ENCODE assay signal across 23 cellular contexts in genomic region chr16:82808036-82808435, GRCh38.
"Had no signal": no experiment of that assay in that cellular context is flagged by ENCODE, and none has a peak within 500 bp of the region (broad histone marks: within the 10 kb centered on the region; RNA-seq: fewer than 3 reads in every experiment).

No MANE protein-coding gene starts in this region.

- H3K9me3 Mint-ChIP-seq: neural progenitor cell; stimulated activated effector memory CD8-positive, alpha-beta T cell treated with anti-CD3 and anti-CD28 coated beads, Interleukin-12 subunit alpha, Interleukin-12 subunit beta, amount 100 ng/mL, for 72 hours had no signal

- H3K27me3 ChIP-seq: foreskin keratinocyte, neural progenitor cell, ovary, sigmoid colon, tibial nerve, upper lobe of left lung had no signal

- H3K27ac ChIP-seq: epithelial cell of prostate, foreskin keratinocyte, left lung, neural progenitor cell, ovary, sigmoid colon, stomach, thoracic aorta, tibial nerve, upper lobe of left lung had no signal

- DNase-seq: caudate nucleus; cerebellar nuclear complex; cortex of kidney; effector CD4-positive, alpha-beta T cell; foreskin keratinocyte; kidney; left lung; mesendoderm; natural killer cell; ovary; right cardiac atrium; sigmoid colon; stimulated activated CD4-positive, alpha-beta T cell treated with anti-CD3 and anti-CD28 coated beads, Interleukin-2, amount 100 ng/mL, for 24 hours; stimulated activated CD4-positive, alpha-beta T cell treated with anti-CD3 and anti-CD28 coated beads, Interleukin-4, amount 100 ng/mL, for 24 hours; stimulated activated naive CD4-positive, alpha-beta T cell treated with Interleukin-2 at 50 U/mL for 16 hours; stomach; upper lobe of left lung had no signal

- H3K27ac Mint-ChIP-seq: natural killer cell; neural progenitor cell; stimulated activated effector memory CD8-positive, alpha-beta T cell treated with anti-CD3 and anti-CD28 coated beads, Interleukin-12 subunit alpha, Interleukin-12 subunit beta, amount 100 ng/mL, for 72 hours had no signal

- H3K36me3 Mint-ChIP-seq: natural killer cell; neural progenitor cell; stimulated activated effector memory CD8-positive, alpha-beta T cell treated with anti-CD3 and anti-CD28 coated beads, Interleukin-12 subunit alpha, Interleukin-12 subunit beta, amount 100 ng/mL, for 72 hours had no signal

- ATAC-seq: esophagus mucosa; foreskin keratinocyte; left lung; natural killer cell; right cardiac atrium; stimulated activated effector memory CD8-positive, alpha-beta T cell treated with anti-CD3 and anti-CD28 coated beads, Interleukin-12 subunit alpha, Interleukin-12 subunit beta, amount 100 ng/mL, for 72 hours had no signal

- H3K9me3 ChIP-seq: left lung, ovary, sigmoid colon, stomach, thoracic aorta, tibial nerve, upper lobe of left lung had no signal

- H3K36me3 ChIP-seq: left lung, neural progenitor cell, ovary, sigmoid colon, stomach, thoracic aorta, tibial nerve, upper lobe of left lung had no signal

- H3K9ac ChIP-seq: neural progenitor cell had no signal

- H3K4me3 Mint-ChIP-seq: natural killer cell; neural progenitor cell; stimulated activated effector memory CD8-positive, alpha-beta T cell treated with anti-CD3 and anti-CD28 coated beads, Interleukin-12 subunit alpha, Interleukin-12 subunit beta, amount 100 ng/mL, for 72 hours had no signal

- H3K4me1 ChIP-seq: foreskin keratinocyte, left lung, neural progenitor cell, sigmoid colon, stomach, upper lobe of left lung had no signal

- H3K4me3 ChIP-seq: left lung, neural progenitor cell, ovary, sigmoid colon, stomach, thoracic aorta, tibial nerve, upper lobe of left lung had no signal
